ENCODE assay signal across 21 cellular contexts in the genomic region with DNA sequence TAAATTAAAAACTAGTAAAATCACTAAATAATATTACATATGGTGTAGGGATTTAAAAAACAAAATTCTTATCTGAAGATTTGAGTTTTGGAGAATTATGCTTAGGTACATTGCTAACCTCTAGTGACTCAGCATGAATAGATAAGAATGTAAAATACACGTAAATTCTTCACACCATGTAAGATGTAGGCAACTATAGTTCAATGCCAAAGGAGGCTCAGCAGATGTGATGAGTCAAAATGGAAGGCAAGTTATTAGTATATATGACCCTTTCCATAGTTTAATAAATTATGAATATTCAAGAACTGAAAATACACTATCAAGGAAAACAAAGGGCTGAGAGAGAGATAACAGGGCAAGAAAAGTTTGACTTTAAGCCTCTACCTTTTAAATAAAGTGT.
DNase-seq lines count a peak whose midpoint lies in the region; ATAC-seq and TF ChIP-seq lines count a peak whose summit lies in the region.
"Had no signal": no experiment of that assay in that cellular context is flagged by ENCODE, and none has a peak within 500 bp of the region (broad histone marks: within the 10 kb centered on the region; RNA-seq: fewer than 3 reads in every experiment).

No MANE protein-coding gene starts in this region.

- ATAC-seq in GM18505 (IDR thresholded peaks at IDR 0.05; ENCODE audit: unreplicated experiment) (peak; percentile 45), GM19463 (IDR thresholded peaks at IDR 0.05; ENCODE audit: unreplicated experiment) (peak; percentile 56), HG02885 (IDR thresholded peaks at IDR 0.05; ENCODE audit: poor library complexity, unreplicated experiment) (peak; percentile 51), HG03469 (IDR thresholded peaks at IDR 0.05; ENCODE audit: unreplicated experiment) (peak; percentile 35)
- ATAC-seq: CD8-positive, alpha-beta T cell; stimulated activated naive CD8-positive, alpha-beta T cell treated with anti-CD3 and anti-CD28 coated beads, Interleukin-15, Interleukin-2, amounts not matched to agents 100 U/mL and 50 U/mL, for 24 hours; T-helper 17 cell; upper lobe of right lung had no signal

- DNase-seq in NCI-H774 (lab: John Stamatoyannopoulos, UW) (no peak), NCI-H446 (lab: John Stamatoyannopoulos, UW) (no peak), SW 1271 (lab: John Stamatoyannopoulos, UW) (no peak), iPS-NIHi11 (ENCODE audit: low spot score) (no peak)
- DNase-seq: activated B cell treated with CpG ODN at 0.5 μM for 24 hours; activated naive CD4-positive, alpha-beta T cell treated with anti-CD3 and anti-CD28 coated beads, Interleukin-2, amount 10 ng/mL, durations not matched to agents 7 days and 5 days; CD8-positive, alpha-beta T cell; H7; KG1; naive B cell; NCI-H1092; NCI-H2171; Right ventricle myocardium superior; spleen; stimulated activated naive CD8-positive, alpha-beta T cell treated with anti-CD3 and anti-CD28 coated beads, Interleukin-15, Interleukin-2, amounts not matched to agents 100 U/mL and 50 U/mL, for 24 hours; T-helper 17 cell; upper lobe of right lung had no signal

- no peak for TF ChIP-seq POLR2A in GM18505 (IDR thresholded peaks at IDR 0.05; ENCODE audit: borderline replicate concordance, extremely low read depth, insufficient read depth, insufficient read length)
